In genomic region chr10:125881192-125881591, GRCh38 we compare ENCODE assay signal across 7 cellular contexts. TPM values are rescaled to one million over a fixed set of nuclear protein-coding genes. Genes with fewer than 3 reads are reported as not detected.
DNase-seq lines count a peak whose midpoint lies in the region; ATAC-seq and TF ChIP-seq lines count a peak whose summit lies in the region.

Gene DHX32, minus strand, starts transcription at chr10:125881292. Its CDS starts 468 bp downstream, at chr10:125880824.

- peak within 1 kb of the TSS; percentile 16 to 21 for H3K4me3 ChIP-seq in Panc1 (ENCODE audit: low read depth in 2 of 2, low read length in 2 of 2)
- H3K4me3 ChIP-seq in endodermal cell (ENCODE audit: low read length), result peak within 1 kb of the TSS; percentile 60
- no peak within 1 kb of the TSS for H3K4me3 ChIP-seq in lower leg skin (ENCODE audit: low read depth, poor library complexity, severe bottlenecking)
- no peak within 1 kb of the TSS for H3K4me3 ChIP-seq in thoracic aorta

- H3K9me3 Mint-ChIP-seq in endodermal cell, result peaks cover 42% of the 10 kb centered on the region

- CTCF ChIA-PET in Panc1 (lab: Charles Lee), result no interaction called here

- H3K27me3 Mint-ChIP-seq in endodermal cell (ENCODE audit: insufficient read depth), result peaks cover 16% of the 10 kb centered on the region

- peaks cover 18% of the 10 kb centered on the region for H3K4me1 Mint-ChIP-seq in endodermal cell

- intact Hi-C loops in Panc1 (cut with micrococcal nuclease; ENCODE audit: unreplicated experiment), result no loop called here
- intact Hi-C loops in lower leg skin (cut with DNase I; ENCODE audit: low total_unique reads), result no loop called here

- H3K9me3 ChIP-seq in Panc1 (ENCODE audit: control insufficient read depth, insufficient read depth, low read depth, low read length) (peaks cover 12% of the 10 kb centered on the region; the same call in 1 of the 2 replicates), endodermal cell (ENCODE audit: control insufficient read depth, low read length) (peaks cover 40% of the 10 kb centered on the region), thoracic aorta (peaks cover 4% of the 10 kb centered on the region)

- peaks cover 55% of the 10 kb centered on the region for H3K36me3 Mint-ChIP-seq in endodermal cell (ENCODE audit: low read depth)

- H3K4me1 ChIP-seq in Panc1 (ENCODE audit: control insufficient read depth, insufficient read depth, low read length) (peaks cover 55% of the 10 kb centered on the region), endodermal cell (ENCODE audit: control insufficient read depth, insufficient read depth, low read length) (peaks cover 4% of the 10 kb centered on the region), thoracic aorta (ENCODE audit: control insufficient read depth in 1 of 2, low read depth in 2 of 2) (no peaks in the 10 kb centered on the region)

- BruUV-seq in Panc1 (replicated peaks; lab: Mats Ljungman, UMichigan), result no TSS peak

- H3K27me3 ChIP-seq in Panc1 (ENCODE audit: control insufficient read depth, insufficient read depth, low read length) (no peaks in the 10 kb centered on the region), endodermal cell (ENCODE audit: control insufficient read depth, insufficient read depth, low read length, poor library complexity, severe bottlenecking) (no peaks in the 10 kb centered on the region), thoracic aorta (replicated peaks; ENCODE audit: insufficient read depth) (no peaks in the 10 kb centered on the region)

- H3K36me3 ChIP-seq in Panc1 (ENCODE audit: control insufficient read depth, insufficient read depth, low read length), result peaks cover 11% of the 10 kb centered on the region; the same call in 1 of the 2 replicates
- peaks cover 30% of the 10 kb centered on the region for H3K36me3 ChIP-seq in endodermal cell (ENCODE audit: control insufficient read depth, insufficient read depth, low read length)
- peaks cover 3% of the 10 kb centered on the region for H3K36me3 ChIP-seq in thoracic aorta

- peak within 1 kb of the TSS; percentile 31 for H3K4me3 Mint-ChIP-seq in endodermal cell

- peak; percentile 39 for ATAC-seq in Panc1
- no peak for ATAC-seq in thoracic aorta (ENCODE audit: insufficient number of reproducible peaks, low FRiP score, low read depth)
- no peak for ATAC-seq in HG02852 (IDR thresholded peaks at IDR 0.05; ENCODE audit: unreplicated experiment)

- POLR2A ChIA-PET in Panc1 (lab: Charles Lee), result no interaction called here

- peak within 1 kb of the TSS; percentile 86 for H3K27ac Mint-ChIP-seq in endodermal cell

- H3K27ac ChIP-seq in Panc1 (ENCODE audit: low read length), result peak within 1 kb of the TSS; percentile 97
- peak within 1 kb of the TSS; percentile 37 for H3K27ac ChIP-seq in endodermal cell (ENCODE audit: low read depth, low read length)
- no peak within 1 kb of the TSS for H3K27ac ChIP-seq in thoracic aorta

- WGBS in endodermal cell (ENCODE audit: insufficient coverage in 1 of 2, insufficient read length in 1 of 2), 2 experiments, result 0 to 8% methylated on average over 2 to 4 of the region's 4 CpGs
- 79 to 88% methylated on average over 4 of the region's 4 CpGs for WGBS in lower leg skin, 2 donors

- in situ Hi-C loops in Panc1 (cut with HindIII; ENCODE audit: low pct_unique_long_range_greater_than_20kb, low sequenced_read_pairs), result no loop called here

- no peak for TF ChIP-seq CTCF in Panc1 (IDR thresholded peaks at IDR 0.05)
- no peak for TF ChIP-seq CTCF in endodermal cell (conservative IDR thresholded peaks at IDR 0.05)
- TF ChIP-seq CTCF in lower leg skin (IDR thresholded peaks at IDR 0.05), result no peak
- TF ChIP-seq CTCF in thoracic aorta (IDR thresholded peaks at IDR 0.05), result no peak

- no peak for TF ChIP-seq POLR2A in lower leg skin (IDR thresholded peaks at IDR 0.05)

- no peak for DNase-seq in Panc1 (ENCODE audit: low read depth, low spot score)
- DNase-seq in endodermal cell, result peak; percentile 88
- no peak for DNase-seq in lower leg skin (ENCODE audit: low spot score in 2 of 2)
- DNase-seq in thoracic aorta (ENCODE audit: low spot score), result no peak
- no peak for DNase-seq in 8988T
- DNase-seq in SK-N-DZ (ENCODE audit: low spot score), result no peak

- H3K9ac ChIP-seq in endodermal cell (ENCODE audit: extremely low read depth, low read length, poor library complexity, severe bottlenecking), result peak within 1 kb of the TSS; percentile 44

RNA-seq across cellular contexts. Expression of gene DHX32, which starts in this region (rescaled TPM):
- total RNA-seq in Panc1 (2021; ENCODE audit: unreplicated experiment), result 117 TPM
- 94.4 TPM for polyA plus RNA-seq in Panc1 (2012; ENCODE audit: insufficient read length)
- total RNA-seq in endodermal cell, result 10 to 100 TPM; 25.4 to 38.1 TPM
- 25.7 TPM for polyA plus RNA-seq in endodermal cell (2013, experiment 1 of 2)
- 26.2 TPM for polyA plus RNA-seq in endodermal cell (2013, experiment 2 of 2)
- total RNA-seq in lower leg skin, result 10 to 100 TPM; 43.4 to 68.2 (median 55.5) TPM
- 10 to 100 TPM; 11.1 to 14.0 TPM for total RNA-seq in thoracic aorta
- 11.9 and 16.3 TPM in 2 replicates for polyA plus RNA-seq in SK-N-DZ (2014; cell fraction: cytosol; rRNA removed)
- polyA plus RNA-seq in SK-N-DZ (2014; cell fraction: nucleus; rRNA removed), result 12.9 and 14.2 TPM in 2 replicates

Comparison
In these comparisons a context has a peak if more than half of its experiments do, and no peak if none do; other contexts are left out.
1. H3K27ac ChIP-seq: peak in Panc1 (single experiment) and endodermal cell (single experiment); none in thoracic aorta (0 of 2).
2. H3K4me3 ChIP-seq: peak in Panc1 (2 of 2) and endodermal cell (single experiment); none in lower leg skin (single experiment) and thoracic aorta (single experiment).